20 cellular contexts compared by ENCODE assay signal in genomic region chr7:77310982-77311381, GRCh38.
"Had no signal": no experiment of that assay in that cellular context is flagged by ENCODE, and none has a peak within 500 bp of the region (broad histone marks: within the 10 kb centered on the region; RNA-seq: fewer than 3 reads in every experiment).

No MANE protein-coding gene starts in this region.

- H3K9me3 ChIP-seq: prostate gland, tibial nerve had no signal

- H3K36me3 ChIP-seq: cardiac muscle cell had no signal

- H3K4me1 ChIP-seq: prostate gland had no signal

- H3K4me3 ChIP-seq: cardiac muscle cell, prostate gland, tibial nerve had no signal

- H3K27ac ChIP-seq: cardiac muscle cell, prostate gland had no signal

- DNase-seq: activated B cell treated with CpG ODN at 0.5 μM for 24 hours; activated CD4-positive, alpha-beta T cell treated with anti-CD3 and anti-CD28 coated beads for 36 hours; activated CD4-positive, alpha-beta T cell treated with anti-CD3 and anti-CD28 coated beads, Interleukin-2, amount 50 U/mL, for 48 hours; activated effector memory CD4-positive, alpha-beta T cell treated with anti-CD3 and anti-CD28 coated beads, Interleukin-2, amount 50 U/mL, for 16 hours; activated naive CD4-positive, alpha-beta T cell treated with anti-CD3 and anti-CD28 coated beads, Interleukin-2, amount 10 ng/mL, durations not matched to agents 7 days and 5 days; activated T-cell treated with anti-CD3 and anti-CD28 coated beads, Interleukin-2, amount 50 U/mL, for 48 hours; amygdala; erythroblast; foreskin fibroblast; left ventricle myocardium superior; mammary epithelial cell; midbrain; natural killer cell; stimulated activated CD4-positive, alpha-beta T cell treated with anti-CD3 and anti-CD28 coated beads, Interleukin-4, amount 100 ng/mL, for 4 hours; substantia nigra; T-helper 17 cell had no signal

- H3K4me3 Mint-ChIP-seq: activated B cell treated with CpG ODN at 0.5 μM for 24 hours; activated CD4-positive, alpha-beta T cell treated with anti-CD3 and anti-CD28 coated beads for 36 hours; activated naive CD4-positive, alpha-beta T cell treated with anti-CD3 and anti-CD28 coated beads, Interleukin-2, amount 10 ng/mL, durations not matched to agents 7 days and 5 days; natural killer cell; stimulated activated naive CD8-positive, alpha-beta T cell treated with anti-CD3 and anti-CD28 coated beads, Interleukin-15, Interleukin-2, amounts not matched to agents 100 ng/mL and 50 ng/mL, for 24 hours; T-helper 17 cell had no signal

- H3K27me3 ChIP-seq: cardiac muscle cell, tibial nerve had no signal

- H3K27ac Mint-ChIP-seq: activated B cell treated with CpG ODN at 0.5 μM for 24 hours; activated CD4-positive, alpha-beta T cell treated with anti-CD3 and anti-CD28 coated beads for 36 hours; activated naive CD4-positive, alpha-beta T cell treated with anti-CD3 and anti-CD28 coated beads, Interleukin-2, amount 10 ng/mL, durations not matched to agents 7 days and 5 days; stimulated activated naive CD8-positive, alpha-beta T cell treated with anti-CD3 and anti-CD28 coated beads, Interleukin-15, Interleukin-2, amounts not matched to agents 100 ng/mL and 50 ng/mL, for 24 hours; T-helper 17 cell had no signal

- H3K9me3 Mint-ChIP-seq: activated B cell treated with CpG ODN at 0.5 μM for 24 hours; stimulated activated naive CD8-positive, alpha-beta T cell treated with anti-CD3 and anti-CD28 coated beads, Interleukin-15, Interleukin-2, amounts not matched to agents 100 ng/mL and 50 ng/mL, for 24 hours had no signal

- H3K4me1 Mint-ChIP-seq: activated B cell treated with CpG ODN at 0.5 μM for 24 hours; activated CD4-positive, alpha-beta T cell treated with anti-CD3 and anti-CD28 coated beads for 36 hours; activated naive CD4-positive, alpha-beta T cell treated with anti-CD3 and anti-CD28 coated beads, Interleukin-2, amount 10 ng/mL, durations not matched to agents 7 days and 5 days had no signal

- H3K27me3 Mint-ChIP-seq: activated B cell treated with CpG ODN at 0.5 μM for 24 hours; activated CD4-positive, alpha-beta T cell treated with anti-CD3 and anti-CD28 coated beads for 36 hours; activated naive CD4-positive, alpha-beta T cell treated with anti-CD3 and anti-CD28 coated beads, Interleukin-2, amount 10 ng/mL, durations not matched to agents 7 days and 5 days; stimulated activated naive CD8-positive, alpha-beta T cell treated with anti-CD3 and anti-CD28 coated beads, Interleukin-15, Interleukin-2, amounts not matched to agents 100 ng/mL and 50 ng/mL, for 24 hours; T-helper 17 cell had no signal

- ATAC-seq: activated CD4-positive, alpha-beta T cell treated with anti-CD3 and anti-CD28 coated beads for 36 hours; left ventricle myocardium superior; natural killer cell; T-helper 17 cell had no signal
